ENCODE assay signal across 8 cellular contexts in genomic region chr22:19430890-19431541, GRCh38. TPM values are rescaled to one million over a fixed set of nuclear protein-coding genes. Genes with fewer than 3 reads are reported as not detected.
DNase-seq lines count a peak whose midpoint lies in the region; ATAC-seq and TF ChIP-seq lines count a peak whose summit lies in the region.

No MANE protein-coding gene starts in this region.

- H3K27me3 Mint-ChIP-seq in IgD-negative memory B cell (no peaks in the 10 kb centered on the region), progenitor cell of endocrine pancreas (no peaks in the 10 kb centered on the region)
- H3K27me3 Mint-ChIP-seq in activated T-cell treated with anti-CD3 and anti-CD28 coated beads, Interleukin-2, amount 50 U/mL, for 72 hours (ENCODE audit: low read depth): no peaks in the 10 kb centered on the region

- peaks cover 52 to 59% (median 53%) of the 10 kb centered on the region in 3 donors for H3K4me1 Mint-ChIP-seq in IgD-negative memory B cell
- peaks cover 69% of the 10 kb centered on the region for H3K4me1 Mint-ChIP-seq in activated T-cell treated with anti-CD3 and anti-CD28 coated beads, Interleukin-2, amount 50 U/mL, for 72 hours (ENCODE audit: low read depth)
- H3K4me1 Mint-ChIP-seq in progenitor cell of endocrine pancreas (ENCODE audit: low read depth): peaks cover 23% of the 10 kb centered on the region

- peak; percentile 42 for DNase-seq in stimulated activated CD4-positive, alpha-beta T cell treated with anti-CD3 and anti-CD28 coated beads, Interleukin-15, amount 100 ng/mL, for 24 hours
- no peak for DNase-seq in stimulated activated CD4-positive, alpha-beta T cell treated with anti-CD3 and anti-CD28 coated beads, Interleukin-4, amount 100 ng/mL, for 4 hours
- DNase-seq in activated T-cell treated with anti-CD3 and anti-CD28 coated beads, Interleukin-2, amount 50 U/mL, for 72 hours: peak; percentile 39 to 50
- DNase-seq in cardiac septum (ENCODE audit: low spot score) (peak; percentile 78), progenitor cell of endocrine pancreas (ENCODE audit: low spot score, unreplicated experiment) (peak; percentile 30)

- H3K27ac Mint-ChIP-seq in IgD-negative memory B cell (peak overlapping the region; percentile 88 to 100 (median 94)), progenitor cell of endocrine pancreas (peak overlapping the region; percentile 65)
- peak overlapping the region; percentile 74 for H3K27ac Mint-ChIP-seq in activated T-cell treated with anti-CD3 and anti-CD28 coated beads, Interleukin-2, amount 50 U/mL, for 72 hours

- H3K4me3 Mint-ChIP-seq in IgD-negative memory B cell (peak overlapping the region; percentile 93 to 100 (median 94)), progenitor cell of endocrine pancreas (ENCODE audit: low read depth) (peak overlapping the region; percentile 85)
- H3K4me3 Mint-ChIP-seq in activated T-cell treated with anti-CD3 and anti-CD28 coated beads, Interleukin-2, amount 50 U/mL, for 72 hours: peak overlapping the region; percentile 91 to 93

- H3K9me3 Mint-ChIP-seq in IgD-negative memory B cell (no peaks in the 10 kb centered on the region), progenitor cell of endocrine pancreas (ENCODE audit: low read depth) (no peaks in the 10 kb centered on the region)
- H3K9me3 Mint-ChIP-seq in activated T-cell treated with anti-CD3 and anti-CD28 coated beads, Interleukin-2, amount 50 U/mL, for 72 hours: no peaks in the 10 kb centered on the region

- ATAC-seq in activated T-cell treated with anti-CD3 and anti-CD28 coated beads, Interleukin-2, amount 50 U/mL, for 72 hours (replicated peaks in 1 of 2): no peak
- no peak for ATAC-seq in HG02588 (IDR thresholded peaks at IDR 0.05; ENCODE audit: unreplicated experiment)
- no peak for ATAC-seq in GM21447 (IDR thresholded peaks at IDR 0.05; ENCODE audit: unreplicated experiment)

- intact Hi-C loops in cardiac septum (cut with DNase I): loop anchor here (5.0 to 10.0 kb wide), 2 partner anchors 139 to 306 kb away; partner anchors contain the start of genes CLTCL1 and DGCR2

- TF ChIP-seq CTCF in progenitor cell of endocrine pancreas (IDR thresholded peaks at IDR 0.05; ENCODE audit: unreplicated experiment): peak; percentile 51

- H3K36me3 Mint-ChIP-seq in IgD-negative memory B cell (peaks cover 2% of the 10 kb centered on the region), progenitor cell of endocrine pancreas (ENCODE audit: insufficient read depth) (peaks cover 4% of the 10 kb centered on the region)
- H3K36me3 Mint-ChIP-seq in activated T-cell treated with anti-CD3 and anti-CD28 coated beads, Interleukin-2, amount 50 U/mL, for 72 hours (ENCODE audit: insufficient read depth in 2 of 2): peaks cover 5 to 14% of the 10 kb centered on the region in 2 donors

RNA-seq across cellular contexts. Expression of gene HIRA, which starts 0.5 kb away (rescaled TPM):
- polyA plus RNA-seq in IgD-negative memory B cell: 6.3 TPM
- 10 to 100 TPM; 30.7 to 36.6 TPM for total RNA-seq in activated T-cell treated with anti-CD3 and anti-CD28 coated beads, Interleukin-2, amount 50 U/mL, for 72 hours
- total RNA-seq in cardiac septum: 15.0 TPM
- 45.3 and 45.9 TPM in 2 replicates for total RNA-seq in progenitor cell of endocrine pancreas

RNA-seq across cellular contexts. Expression of gene MRPL40, which starts 1.3 kb away (rescaled TPM):
- 75.6 TPM for polyA plus RNA-seq in IgD-negative memory B cell
- total RNA-seq in activated T-cell treated with anti-CD3 and anti-CD28 coated beads, Interleukin-2, amount 50 U/mL, for 72 hours: 10 to 100 TPM; 27.1 to 27.2 TPM
- 44.1 TPM for total RNA-seq in cardiac septum
- 20.7 and 23.6 TPM in 2 replicates for total RNA-seq in progenitor cell of endocrine pancreas

RNA-seq across cellular contexts. Expression of gene C22orf39, which starts 16.5 kb away (rescaled TPM):
- polyA plus RNA-seq in IgD-negative memory B cell: 49.6 TPM
- 10 to 100 TPM; 34.3 to 40.6 TPM for total RNA-seq in activated T-cell treated with anti-CD3 and anti-CD28 coated beads, Interleukin-2, amount 50 U/mL, for 72 hours
- total RNA-seq in cardiac septum: 48.7 TPM
- 28.8 and 33.7 TPM in 2 replicates for total RNA-seq in progenitor cell of endocrine pancreas

RNA-seq across cellular contexts. Expression of gene UFD1, which starts 48.0 kb away (rescaled TPM):
- polyA plus RNA-seq in IgD-negative memory B cell: 52.1 TPM
- total RNA-seq in activated T-cell treated with anti-CD3 and anti-CD28 coated beads, Interleukin-2, amount 50 U/mL, for 72 hours: 10 to 100 TPM; 68.3 to 78.6 TPM
- total RNA-seq in cardiac septum: 36.2 TPM
- 53.5 and 55.3 TPM in 2 replicates for total RNA-seq in progenitor cell of endocrine pancreas

RNA-seq across cellular contexts. Expression of gene CDC45, which starts 48.7 kb away (rescaled TPM):
- polyA plus RNA-seq in IgD-negative memory B cell: 0.39 TPM
- total RNA-seq in activated T-cell treated with anti-CD3 and anti-CD28 coated beads, Interleukin-2, amount 50 U/mL, for 72 hours: 100 to 1,000 TPM; 119 to 144 TPM
- not detected for total RNA-seq in cardiac septum
- total RNA-seq in progenitor cell of endocrine pancreas: 16.1 and 18.1 TPM in 2 replicates

Comparison
In these comparisons a context has a peak if more than half of its experiments do, and no peak if none do; other contexts are left out.
1. DNase-seq: peak in stimulated activated CD4-positive, alpha-beta T cell treated with anti-CD3 and anti-CD28 coated beads, Interleukin-15, amount 100 ng/mL, for 24 hours (single experiment), activated T-cell treated with anti-CD3 and anti-CD28 coated beads, Interleukin-2, amount 50 U/mL, for 72 hours (2 of 2), cardiac septum (single experiment) and progenitor cell of endocrine pancreas (single experiment); none in stimulated activated CD4-positive, alpha-beta T cell treated with anti-CD3 and anti-CD28 coated beads, Interleukin-4, amount 100 ng/mL, for 4 hours (0 of 2).
2. Peak in every context shown above with its lines, with median percentiles within 50 percentile points of each other: H3K27ac Mint-ChIP-seq and H3K4me3 Mint-ChIP-seq.